ENCODE assay signal across 16 cellular contexts in the genomic region with DNA sequence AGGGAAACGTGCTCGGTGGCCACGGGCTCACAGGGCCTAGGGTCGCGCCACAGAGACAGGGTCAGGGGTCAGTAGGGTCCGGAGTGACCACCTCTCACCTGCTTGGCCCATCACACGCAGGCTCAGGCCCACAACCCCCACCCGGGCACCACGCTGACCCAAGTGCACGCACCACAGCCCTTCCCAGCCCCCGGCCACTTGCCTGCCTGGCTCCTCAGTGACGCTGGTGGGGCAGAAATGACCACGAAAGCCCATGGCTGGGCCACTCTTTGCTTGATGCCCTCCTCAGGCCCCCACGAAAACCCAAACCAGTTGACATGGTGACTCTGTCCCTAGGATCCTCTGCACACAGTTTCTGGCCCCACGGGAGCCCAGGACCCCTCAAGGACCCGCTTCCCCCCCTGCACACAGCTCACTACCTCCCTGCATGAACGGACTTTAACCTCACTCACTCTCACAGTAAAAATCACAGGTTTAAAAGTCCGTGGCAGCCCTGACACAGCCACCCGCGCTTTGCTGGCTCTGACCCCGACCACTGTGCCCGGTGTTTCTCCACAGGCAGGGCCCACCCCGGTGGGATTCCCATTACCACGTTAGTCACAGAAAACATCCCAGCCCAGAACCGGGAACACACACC. TPM values are rescaled to one million over a fixed set of nuclear protein-coding genes. Genes with fewer than 3 reads are reported as not detected.
DNase-seq lines count a peak whose midpoint lies in the region; ATAC-seq and TF ChIP-seq lines count a peak whose summit lies in the region.
"Had no signal": no experiment of that assay in that cellular context is flagged by ENCODE, and none has a peak within 500 bp of the region (broad histone marks: within the 10 kb centered on the region; RNA-seq: fewer than 3 reads in every experiment).

No MANE protein-coding gene starts in this region.

- H3K9me3 ChIP-seq in PC-9 (ENCODE audit: insufficient read depth, low read depth) (no peaks in the 10 kb centered on the region), gastrocnemius medialis (no peaks in the 10 kb centered on the region)
- H3K9me3 ChIP-seq: BE2C, SK-N-SH had no signal

- intact Hi-C loops in PC-9 (cut with micrococcal nuclease; ENCODE audit: unreplicated experiment) (no loop called here), gastrocnemius medialis (cut with DNase I; ENCODE audit: low total_unique reads) (no loop called here)

- TF ChIP-seq POLR2A in gastrocnemius medialis (IDR thresholded peaks at IDR 0.05) = no peak

- no peak overlapping the region for H3K4me3 ChIP-seq in PC-9
- no peak overlapping the region for H3K4me3 ChIP-seq in gastrocnemius medialis

- H3K36me3 ChIP-seq in PC-9 (ENCODE audit: low read depth) = peaks cover 28% of the 10 kb centered on the region; the same call in 1 of the 2 replicates
- peaks cover 0 to 75% of the 10 kb centered on the region in 2 donors for H3K36me3 ChIP-seq in gastrocnemius medialis

- H3K27me3 ChIP-seq in PC-9 (ENCODE audit: insufficient read depth, low read depth) = no peaks in the 10 kb centered on the region
- no peaks in the 10 kb centered on the region for H3K27me3 ChIP-seq in gastrocnemius medialis
- H3K27me3 ChIP-seq: BE2C had no signal

- H3K4me2 ChIP-seq in PC-9 = peak overlapping the region; percentile 71
- H3K4me2 ChIP-seq: SK-N-SH had no signal

- CTCF ChIA-PET in PC-9 (lab: Charles Lee) = no interaction called here

- H4K20me1 ChIP-seq in PC-9 (ENCODE audit: insufficient read depth) = peaks cover 16% of the 10 kb centered on the region

- peaks cover 44% of the 10 kb centered on the region for H3F3A ChIP-seq in PC-9 (ENCODE audit: insufficient read depth, low read depth)

- no TSS peak for BruUV-seq in PC-9 (replicated peaks; lab: Mats Ljungman, UMichigan)

- in situ Hi-C loops in gastrocnemius medialis (cut with MboI; ENCODE audit: low sequenced_read_pairs in 4 of 4) = loop anchor here in 1 of 4 donors (25.0 kb wide), 1 partner anchor 130 kb away; a partner anchor contains a TSS

- H3K27ac ChIP-seq in C4-2B (peak overlapping the region; percentile 96), PC-9 (peak overlapping the region; percentile 76), gastrocnemius medialis (peak overlapping the region; percentile 48 to 71 (median 70))

- H3K4me1 ChIP-seq in PC-9 (replicated peaks; ENCODE audit: insufficient read depth) (peaks cover 51% of the 10 kb centered on the region), gastrocnemius medialis (peaks cover 10% of the 10 kb centered on the region in 2 donors)

- ATAC-seq in left lobe of liver = peak; percentile 5
- no peak for ATAC-seq in gastrocnemius medialis
- ATAC-seq in HG03108 (IDR thresholded peaks at IDR 0.05; ENCODE audit: unreplicated experiment) = no peak
- ATAC-seq: activated T-helper 17 cell treated with anti-CD3 and anti-CD28 coated beads, Interleukin-2, amount 50 U/mL, for 72 hours; left colon had no signal

- POLR2A ChIA-PET in PC-9 (lab: Charles Lee; ENCODE audit: unreplicated experiment) = no interaction called here

- H3K9me2 ChIP-seq in PC-9 (ENCODE audit: insufficient read depth) = no peaks in the 10 kb centered on the region
- H3K9me2 ChIP-seq: SK-N-SH had no signal

- peaks cover 51% of the 10 kb centered on the region for H3K79me2 ChIP-seq in PC-9 (ENCODE audit: low read depth)

- peak in 1 of 2 experiments; percentile 22 for DNase-seq in PC-9
- DNase-seq in left lobe of liver (ENCODE audit: low spot score) = no peak
- DNase-seq in gastrocnemius medialis = no peak
- DNase-seq in T-helper 9 cell = no peak
- no peak for DNase-seq in Ammon's horn (ENCODE audit: low spot score)
- DNase-seq: BE2C; central memory CD4-positive, alpha-beta T cell; left colon; MM.1S; NCI-H2029 treated with DMSO at 0.1 percent for 48 hours; NCI-H524 treated with DMSO at 0.1 percent for 48 hours; OCI-M1; SK-N-SH had no signal

- no peak overlapping the region for H2AFZ ChIP-seq in PC-9

- TF ChIP-seq CTCF in C4-2B (conservative IDR thresholded peaks at IDR 0.05) (no peak), PC-9 (conservative IDR thresholded peaks at IDR 0.05) (no peak), gastrocnemius medialis (IDR thresholded peaks at IDR 0.05 in 4 of 5, conservative IDR thresholded peaks at IDR 0.05 in 1 of 5) (no peak)

RNA-seq across cellular contexts. Expression of a gene that starts 20.7 kb away (rescaled TPM):
- total RNA-seq in PC-9 (2021) (98.9 and 105 TPM in 2 replicates), left lobe of liver (136 TPM), gastrocnemius medialis (10 to 100 TPM; 20.1 to 33.1 (median 32.5) TPM)

RNA-seq across cellular contexts. Expression of a gene that starts 33.4 kb away (rescaled TPM):
- total RNA-seq in PC-9 (2021) = 36.2 and 42.2 TPM in 2 replicates
- 13.6 TPM for total RNA-seq in left lobe of liver
- total RNA-seq in gastrocnemius medialis = 10 to 100 TPM in 3 of 4 donors, 1 to 10 TPM in 1; 9.0 to 14.6 (median 11.6) TPM
